Comparison of ENCODE assay signal across 12 cellular contexts in the genomic region with DNA sequence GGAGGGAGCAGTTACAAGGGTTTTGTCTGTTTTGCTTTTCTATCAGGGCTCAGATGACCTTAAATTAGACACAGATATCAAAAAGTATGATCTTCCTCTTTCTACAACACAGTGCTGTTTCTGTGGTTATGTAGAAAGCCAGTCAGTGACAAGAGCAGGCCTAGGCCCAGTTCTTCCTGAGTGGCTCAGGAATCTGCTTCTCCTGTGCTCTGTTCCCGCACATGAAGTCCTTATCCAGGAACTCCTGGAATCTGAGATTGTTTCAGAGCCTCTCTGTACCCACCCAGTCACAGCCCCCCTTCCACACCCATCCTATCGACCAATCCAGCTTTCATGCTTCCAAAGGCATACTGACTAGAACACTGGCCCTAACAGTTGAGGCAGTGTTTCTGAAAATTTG. TPM values are rescaled to one million over a fixed set of nuclear protein-coding genes. Genes with fewer than 3 reads are reported as not detected.
DNase-seq lines count a peak whose midpoint lies in the region; ATAC-seq and TF ChIP-seq lines count a peak whose summit lies in the region.
"Had no signal": no experiment of that assay in that cellular context is flagged by ENCODE, and none has a peak within 500 bp of the region (broad histone marks: within the 10 kb centered on the region; RNA-seq: fewer than 3 reads in every experiment).

No MANE protein-coding gene starts in this region.

- H3K4me3 ChIP-seq in BLaER1 (0 out of 2 replicates have a peak overlapping the region, but pooled peaks have one; percentile 2), mesodermal cell (ENCODE audit: extremely low read depth, insufficient read depth, low read length, poor library complexity, severe bottlenecking) (no peak overlapping the region), WERI-Rb-1 (ENCODE audit: low read depth, low read length) (no peak overlapping the region)

- CTCF ChIA-PET in activated CD8-positive, alpha-beta T cell treated with anti-CD3 and anti-CD28 coated beads, Interleukin-2, amount 10 ng/mL, durations not matched to agents 7 days and 5 days (lab: Charles Lee) = interaction anchor here (1.0 to 1.5 kb wide), 4 partner anchors 28 to 55 kb away, joined by 3 to 4 read pairs (median 3); no protein-coding TSS in a partner anchor

- peaks cover 38% of the 10 kb centered on the region for H3K4me1 Mint-ChIP-seq in activated CD8-positive, alpha-beta T cell treated with anti-CD3 and anti-CD28 coated beads, Interleukin-2, amount 10 ng/mL, durations not matched to agents 7 days and 5 days (ENCODE audit: low read depth)

- peak overlapping the region; percentile 72 for H3K9ac ChIP-seq in BLaER1

- H3K27ac ChIP-seq in BLaER1 (peak overlapping the region; percentile 77), mesodermal cell (ENCODE audit: low read depth, low read length, severe bottlenecking) (peak overlapping the region; percentile 4), WERI-Rb-1 (no peak overlapping the region)

- H3K27me3 ChIP-seq in BLaER1 = no peaks in the 10 kb centered on the region
- H3K27me3 ChIP-seq in WERI-Rb-1 (ENCODE audit: insufficient read depth, low read depth, severe bottlenecking) = no peaks in the 10 kb centered on the region

- H3K27me3 Mint-ChIP-seq in activated CD8-positive, alpha-beta T cell treated with anti-CD3 and anti-CD28 coated beads, Interleukin-2, amount 10 ng/mL, durations not matched to agents 7 days and 5 days (ENCODE audit: low read depth) = no peaks in the 10 kb centered on the region

- 92% methylated on average over 2 of the region's 2 CpGs; no CpG with 5 or more reads in 1 of the 2 experiments for WGBS in mesodermal cell (ENCODE audit: insufficient coverage in 2 of 2), 2 experiments

- H3K4me3 Mint-ChIP-seq in activated CD8-positive, alpha-beta T cell treated with anti-CD3 and anti-CD28 coated beads, Interleukin-2, amount 10 ng/mL, durations not matched to agents 7 days and 5 days = peak overlapping the region; percentile 36

- peak overlapping the region; percentile 85 for H3K27ac Mint-ChIP-seq in activated CD8-positive, alpha-beta T cell treated with anti-CD3 and anti-CD28 coated beads, Interleukin-2, amount 10 ng/mL, durations not matched to agents 7 days and 5 days

- H3K9me3 ChIP-seq in BLaER1 (no peaks in the 10 kb centered on the region), mesodermal cell (ENCODE audit: control insufficient read depth, low read length) (no peaks in the 10 kb centered on the region), WERI-Rb-1 (ENCODE audit: severe bottlenecking) (no peaks in the 10 kb centered on the region)

- peaks cover 16% of the 10 kb centered on the region for H4K20me1 ChIP-seq in BLaER1

- POLR2A ChIA-PET in activated CD8-positive, alpha-beta T cell treated with anti-CD3 and anti-CD28 coated beads, Interleukin-2, amount 10 ng/mL, durations not matched to agents 7 days and 5 days (lab: Charles Lee) = no interaction called here

- TF ChIP-seq CTCF in WERI-Rb-1 (IDR thresholded peaks at IDR 0.05; ENCODE audit: low read depth, low read length) = no peak

- ATAC-seq in HG02981 (IDR thresholded peaks at IDR 0.05; ENCODE audit: unreplicated experiment) = peak; percentile 58
- ATAC-seq in activated CD8-positive, alpha-beta T cell treated with anti-CD3 and anti-CD28 coated beads, Interleukin-2, amount 10 ng/mL, durations not matched to agents 7 days and 5 days = no peak
- ATAC-seq in GM18873 (IDR thresholded peaks at IDR 0.05; ENCODE audit: low FRiP score, unreplicated experiment) = no peak
- ATAC-seq: esophagus mucosa had no signal

- H3K4me2 ChIP-seq in BLaER1 = peak overlapping the region; percentile 83

- H3K36me3 ChIP-seq in BLaER1 (peaks cover 64% of the 10 kb centered on the region), mesodermal cell (ENCODE audit: control insufficient read depth, insufficient read depth, low read length) (peaks cover 47% of the 10 kb centered on the region), WERI-Rb-1 (peaks cover 2% of the 10 kb centered on the region; the same call in 1 of the 2 replicates)

- no peaks in the 10 kb centered on the region for H3K9me3 Mint-ChIP-seq in activated CD8-positive, alpha-beta T cell treated with anti-CD3 and anti-CD28 coated beads, Interleukin-2, amount 10 ng/mL, durations not matched to agents 7 days and 5 days (ENCODE audit: insufficient read depth)

- no peak for DNase-seq in activated CD8-positive, alpha-beta T cell treated with anti-CD3 and anti-CD28 coated beads, Interleukin-2, amount 10 ng/mL, durations not matched to agents 7 days and 5 days
- no peak for DNase-seq in WERI-Rb-1
- no peak for DNase-seq in middle frontal gyrus (ENCODE audit: extremely low spot score, low spot score)
- no peak for DNase-seq in NCI-H1105 treated with DMSO at 0.1 percent for 48 hours (lab: John Stamatoyannopoulos, UW)
- DNase-seq: DND-41, NCI-H446 treated with DMSO at 0.1 percent for 48 hours, substantia nigra had no signal

- H3K36me3 Mint-ChIP-seq in activated CD8-positive, alpha-beta T cell treated with anti-CD3 and anti-CD28 coated beads, Interleukin-2, amount 10 ng/mL, durations not matched to agents 7 days and 5 days (ENCODE audit: low read depth) = peaks cover 46% of the 10 kb centered on the region

- H3K4me1 ChIP-seq in BLaER1 (peaks cover 68% of the 10 kb centered on the region), mesodermal cell (ENCODE audit: control insufficient read depth, insufficient read depth, low read length, poor library complexity, severe bottlenecking) (peaks cover 4% of the 10 kb centered on the region)

RNA-seq across cellular contexts. Expression of a gene that starts 40.4 kb away (rescaled TPM):
- 10 to 100 TPM; 21.7 to 22.6 TPM for total RNA-seq in activated CD8-positive, alpha-beta T cell treated with anti-CD3 and anti-CD28 coated beads, Interleukin-2, amount 10 ng/mL, durations not matched to agents 7 days and 5 days
- polyA plus RNA-seq in mesodermal cell (2013, experiment 1 of 2) = 18.4 TPM
- 18.7 TPM for polyA plus RNA-seq in mesodermal cell (2013, experiment 2 of 2)

RNA-seq across cellular contexts. Expression of a gene that starts 50.3 kb away (rescaled TPM):
- total RNA-seq in activated CD8-positive, alpha-beta T cell treated with anti-CD3 and anti-CD28 coated beads, Interleukin-2, amount 10 ng/mL, durations not matched to agents 7 days and 5 days = 10 to 100 TPM; 27.8 to 28.5 TPM
- 54.7 TPM for polyA plus RNA-seq in mesodermal cell (2013, experiment 1 of 2)
- polyA plus RNA-seq in mesodermal cell (2013, experiment 2 of 2) = 52.2 TPM
